ENCODE assay signal across 1 cellular context in the genomic region with DNA sequence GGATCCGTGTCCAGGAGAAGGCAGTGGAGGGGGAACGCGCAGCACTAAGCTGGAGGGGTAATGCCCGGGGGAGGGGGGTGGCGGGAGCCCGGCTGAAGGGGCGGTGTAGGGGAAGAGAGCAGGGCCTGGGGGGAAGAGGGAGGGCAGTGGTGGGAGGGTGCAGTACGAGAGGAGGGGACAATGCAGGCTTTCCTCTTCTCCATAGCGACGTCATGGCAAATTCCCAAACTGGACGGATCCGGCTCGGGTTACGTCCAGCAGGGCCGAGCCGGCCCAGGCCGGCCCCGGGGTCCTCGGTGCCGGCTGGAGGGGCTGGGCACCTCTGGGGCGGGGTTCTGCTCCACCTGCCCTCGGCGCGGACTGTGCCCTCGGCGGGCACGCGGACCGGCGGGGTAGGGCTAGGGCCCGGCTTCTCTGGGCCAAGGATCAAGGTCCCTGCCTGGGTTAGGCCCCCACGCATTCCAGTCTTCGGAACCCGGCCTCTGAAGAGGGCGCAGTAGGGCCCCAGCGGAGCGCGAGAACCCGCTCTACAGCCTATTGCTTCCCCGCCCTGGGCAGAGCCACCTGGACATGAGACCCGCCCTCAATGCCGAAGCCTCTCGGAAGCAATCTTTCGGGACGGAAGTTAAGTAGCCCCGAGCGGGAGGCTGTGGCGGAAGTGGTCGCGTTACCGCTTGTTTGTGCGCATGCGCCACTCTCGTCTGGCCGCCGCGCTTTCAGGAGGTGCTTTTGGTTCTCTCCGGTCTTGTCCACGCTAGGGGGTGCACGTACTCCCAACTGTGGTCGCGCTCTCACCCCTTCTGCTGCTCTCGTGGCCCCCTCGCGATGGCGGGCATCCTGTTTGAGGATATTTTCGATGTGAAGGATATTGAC.
TF ChIP-seq lines count a peak whose summit lies in the region.

No MANE protein-coding gene starts in this region.

TF ChIP-seq in HepG2, 621 proteins besides CTCF, POLR2A, EP300 and RAD21 (continued from another document and continues in another):
- TF ChIP-seq, protein P1, sequence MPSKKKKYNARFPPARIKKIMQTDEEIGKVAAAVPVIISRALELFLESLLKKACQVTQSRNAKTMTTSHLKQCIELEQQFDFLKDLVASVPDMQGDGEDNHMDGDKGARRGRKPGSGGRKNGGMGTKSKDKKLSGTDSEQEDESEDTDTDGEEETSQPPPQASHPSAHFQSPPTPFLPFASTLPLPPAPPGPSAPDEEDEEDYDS (CRISPR knock-in tag; IDR thresholded peaks at IDR 0.05) = no peak; the same call in none of the 2 replicates
- no peak for TF ChIP-seq MBNL3 (CRISPR knock-in tag; conservative IDR thresholded peaks at IDR 0.05)
- TF ChIP-seq ADNP (CRISPR knock-in tag; IDR thresholded peaks at IDR 0.05) = no peak
- TF ChIP-seq, protein P2, sequence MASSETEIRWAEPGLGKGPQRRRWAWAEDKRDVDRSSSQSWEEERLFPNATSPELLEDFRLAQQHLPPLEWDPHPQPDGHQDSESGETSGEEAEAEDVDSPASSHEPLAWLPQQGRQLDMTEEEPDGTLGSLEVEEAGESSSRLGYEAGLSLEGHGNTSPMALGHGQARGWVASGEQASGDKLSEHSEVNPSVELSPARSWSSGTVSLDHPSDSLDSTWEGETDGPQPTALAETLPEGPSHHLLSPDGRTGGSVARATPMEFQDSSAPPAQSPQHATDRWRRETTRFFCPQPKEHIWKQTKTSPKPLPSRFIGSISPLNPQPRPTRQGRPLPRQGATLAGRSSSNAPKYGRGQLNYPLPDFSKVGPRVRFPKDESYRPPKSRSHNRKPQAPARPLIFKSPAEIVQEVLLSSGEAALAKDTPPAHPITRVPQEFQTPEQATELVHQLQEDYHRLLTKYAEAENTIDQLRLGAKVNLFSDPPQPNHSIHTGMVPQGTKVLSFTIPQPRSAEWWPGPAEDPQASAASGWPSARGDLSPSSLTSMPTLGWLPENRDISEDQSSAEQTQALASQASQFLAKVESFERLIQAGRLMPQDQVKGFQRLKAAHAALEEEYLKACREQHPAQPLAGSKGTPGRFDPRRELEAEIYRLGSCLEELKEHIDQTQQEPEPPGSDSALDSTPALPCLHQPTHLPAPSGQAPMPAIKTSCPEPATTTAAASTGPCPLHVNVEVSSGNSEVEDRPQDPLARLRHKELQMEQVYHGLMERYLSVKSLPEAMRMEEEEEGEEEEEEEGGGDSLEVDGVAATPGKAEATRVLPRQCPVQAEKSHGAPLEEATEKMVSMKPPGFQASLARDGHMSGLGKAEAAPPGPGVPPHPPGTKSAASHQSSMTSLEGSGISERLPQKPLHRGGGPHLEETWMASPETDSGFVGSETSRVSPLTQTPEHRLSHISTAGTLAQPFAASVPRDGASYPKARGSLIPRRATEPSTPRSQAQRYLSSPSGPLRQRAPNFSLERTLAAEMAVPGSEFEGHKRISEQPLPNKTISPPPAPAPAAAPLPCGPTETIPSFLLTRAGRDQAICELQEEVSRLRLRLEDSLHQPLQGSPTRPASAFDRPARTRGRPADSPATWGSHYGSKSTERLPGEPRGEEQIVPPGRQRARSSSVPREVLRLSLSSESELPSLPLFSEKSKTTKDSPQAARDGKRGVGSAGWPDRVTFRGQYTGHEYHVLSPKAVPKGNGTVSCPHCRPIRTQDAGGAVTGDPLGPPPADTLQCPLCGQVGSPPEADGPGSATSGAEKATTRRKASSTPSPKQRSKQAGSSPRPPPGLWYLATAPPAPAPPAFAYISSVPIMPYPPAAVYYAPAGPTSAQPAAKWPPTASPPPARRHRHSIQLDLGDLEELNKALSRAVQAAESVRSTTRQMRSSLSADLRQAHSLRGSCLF (CRISPR knock-in tag; IDR thresholded peaks at IDR 0.05; ENCODE audit: borderline replicate concordance) = no peak
- TF ChIP-seq, protein P3, sequence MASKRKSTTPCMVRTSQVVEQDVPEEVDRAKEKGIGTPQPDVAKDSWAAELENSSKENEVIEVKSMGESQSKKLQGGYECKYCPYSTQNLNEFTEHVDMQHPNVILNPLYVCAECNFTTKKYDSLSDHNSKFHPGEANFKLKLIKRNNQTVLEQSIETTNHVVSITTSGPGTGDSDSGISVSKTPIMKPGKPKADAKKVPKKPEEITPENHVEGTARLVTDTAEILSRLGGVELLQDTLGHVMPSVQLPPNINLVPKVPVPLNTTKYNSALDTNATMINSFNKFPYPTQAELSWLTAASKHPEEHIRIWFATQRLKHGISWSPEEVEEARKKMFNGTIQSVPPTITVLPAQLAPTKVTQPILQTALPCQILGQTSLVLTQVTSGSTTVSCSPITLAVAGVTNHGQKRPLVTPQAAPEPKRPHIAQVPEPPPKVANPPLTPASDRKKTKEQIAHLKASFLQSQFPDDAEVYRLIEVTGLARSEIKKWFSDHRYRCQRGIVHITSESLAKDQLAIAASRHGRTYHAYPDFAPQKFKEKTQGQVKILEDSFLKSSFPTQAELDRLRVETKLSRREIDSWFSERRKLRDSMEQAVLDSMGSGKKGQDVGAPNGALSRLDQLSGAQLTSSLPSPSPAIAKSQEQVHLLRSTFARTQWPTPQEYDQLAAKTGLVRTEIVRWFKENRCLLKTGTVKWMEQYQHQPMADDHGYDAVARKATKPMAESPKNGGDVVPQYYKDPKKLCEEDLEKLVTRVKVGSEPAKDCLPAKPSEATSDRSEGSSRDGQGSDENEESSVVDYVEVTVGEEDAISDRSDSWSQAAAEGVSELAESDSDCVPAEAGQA (IDR thresholded peaks at IDR 0.05; ENCODE audit: low read depth) = no peak
- TF ChIP-seq, protein P3 (CRISPR knock-in tag; IDR thresholded peaks at IDR 0.05; ENCODE audit: borderline replicate concordance) = no peak
- TF ChIP-seq SAFB2 (CRISPR knock-in tag; IDR thresholded peaks at IDR 0.05; ENCODE audit: borderline replicate concordance, low read depth) = peak; percentile 64; the same call in 1 of the 2 replicates
- peak; percentile 75; the same call in 1 of the 2 replicates for TF ChIP-seq ARID2 (CRISPR knock-in tag; IDR thresholded peaks at IDR 0.05; ENCODE audit: borderline replicate concordance)
- TF ChIP-seq, protein P4, sequence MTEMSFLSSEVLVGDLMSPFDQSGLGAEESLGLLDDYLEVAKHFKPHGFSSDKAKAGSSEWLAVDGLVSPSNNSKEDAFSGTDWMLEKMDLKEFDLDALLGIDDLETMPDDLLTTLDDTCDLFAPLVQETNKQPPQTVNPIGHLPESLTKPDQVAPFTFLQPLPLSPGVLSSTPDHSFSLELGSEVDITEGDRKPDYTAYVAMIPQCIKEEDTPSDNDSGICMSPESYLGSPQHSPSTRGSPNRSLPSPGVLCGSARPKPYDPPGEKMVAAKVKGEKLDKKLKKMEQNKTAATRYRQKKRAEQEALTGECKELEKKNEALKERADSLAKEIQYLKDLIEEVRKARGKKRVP (CRISPR knock-in tag; IDR thresholded peaks at IDR 0.05) = no peak; a peak in 1 of 4 replicates
- peak; percentile 69; the same call in 1 of the 2 replicates for TF ChIP-seq ZC3H4 (CRISPR knock-in tag; IDR thresholded peaks at IDR 0.05; ENCODE audit: borderline replicate concordance)
- TF ChIP-seq ZNF792 (CRISPR knock-in tag; IDR thresholded peaks at IDR 0.05) = peak; percentile 77; the same call in 1 of the 2 replicates
- no peak for TF ChIP-seq ZFP41 (CRISPR knock-in tag; IDR thresholded peaks at IDR 0.05; ENCODE audit: borderline replicate concordance)
- TF ChIP-seq, protein P5, sequence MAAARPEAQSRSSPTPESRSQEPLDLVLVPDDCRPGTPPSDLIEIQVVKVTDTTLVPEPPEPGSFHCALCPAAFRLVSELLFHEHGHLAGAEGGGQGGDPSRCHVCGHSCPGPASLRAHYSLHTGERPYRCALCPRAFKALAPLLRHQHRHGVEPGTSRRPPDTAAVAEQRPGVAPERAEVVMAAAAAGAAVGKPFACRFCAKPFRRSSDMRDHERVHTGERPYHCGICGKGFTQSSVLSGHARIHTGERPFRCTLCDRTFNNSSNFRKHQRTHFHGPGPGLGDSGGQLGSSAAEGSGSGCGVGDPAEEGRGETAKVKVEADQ (CRISPR knock-in tag; IDR thresholded peaks at IDR 0.05; ENCODE audit: borderline replicate concordance) = peak; percentile 20; the same call in 1 of the 2 replicates
- TF ChIP-seq SOX13 (IDR thresholded peaks at IDR 0.05) = no peak
- peak in 1 of 2 experiments; percentile 14; a peak in 1 of 4 replicates for TF ChIP-seq SOX13 (CRISPR knock-in tag; conservative IDR thresholded peaks at IDR 0.05 in 1 of 2, IDR thresholded peaks at IDR 0.05 in 1 of 2)
- TF ChIP-seq ZSCAN30 (CRISPR knock-in tag; IDR thresholded peaks at IDR 0.05) = 0 out of 2 replicates have a peak, but pooled peaks have one; percentile 39
- TF ChIP-seq PAWR (CRISPR knock-in tag; IDR thresholded peaks at IDR 0.05; ENCODE audit: borderline replicate concordance) = no peak
- TF ChIP-seq ZNF674 (CRISPR knock-in tag; IDR thresholded peaks at IDR 0.05; ENCODE audit: low read depth) = no peak
- TF ChIP-seq ZNF44 (CRISPR knock-in tag; IDR thresholded peaks at IDR 0.05) = peak; percentile 68
- TF ChIP-seq, protein P6, sequence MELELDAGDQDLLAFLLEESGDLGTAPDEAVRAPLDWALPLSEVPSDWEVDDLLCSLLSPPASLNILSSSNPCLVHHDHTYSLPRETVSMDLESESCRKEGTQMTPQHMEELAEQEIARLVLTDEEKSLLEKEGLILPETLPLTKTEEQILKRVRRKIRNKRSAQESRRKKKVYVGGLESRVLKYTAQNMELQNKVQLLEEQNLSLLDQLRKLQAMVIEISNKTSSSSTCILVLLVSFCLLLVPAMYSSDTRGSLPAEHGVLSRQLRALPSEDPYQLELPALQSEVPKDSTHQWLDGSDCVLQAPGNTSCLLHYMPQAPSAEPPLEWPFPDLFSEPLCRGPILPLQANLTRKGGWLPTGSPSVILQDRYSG (CRISPR knock-in tag; IDR thresholded peaks at IDR 0.05) = no peak
- TF ChIP-seq, protein P7, sequence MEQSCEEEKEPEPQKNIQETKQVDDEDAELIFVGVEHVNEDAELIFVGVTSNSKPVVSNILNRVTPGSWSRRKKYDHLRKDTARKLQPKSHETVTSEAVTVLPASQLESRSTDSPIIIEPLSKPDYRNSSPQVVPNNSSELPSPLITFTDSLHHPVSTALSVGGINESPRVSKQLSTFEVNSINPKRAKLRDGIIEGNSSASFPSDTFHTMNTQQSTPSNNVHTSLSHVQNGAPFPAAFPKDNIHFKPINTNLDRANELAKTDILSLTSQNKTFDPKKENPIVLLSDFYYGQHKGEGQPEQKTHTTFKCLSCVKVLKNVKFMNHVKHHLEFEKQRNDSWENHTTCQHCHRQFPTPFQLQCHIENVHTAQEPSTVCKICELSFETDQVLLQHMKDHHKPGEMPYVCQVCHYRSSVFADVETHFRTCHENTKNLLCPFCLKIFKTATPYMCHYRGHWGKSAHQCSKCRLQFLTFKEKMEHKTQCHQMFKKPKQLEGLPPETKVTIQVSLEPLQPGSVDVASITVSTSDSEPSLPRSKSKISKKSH (CRISPR knock-in tag; IDR thresholded peaks at IDR 0.05; ENCODE audit: borderline replicate concordance) = peak; percentile 65; the same call in 1 of the 2 replicates
- no peak for TF ChIP-seq ZNF672 (CRISPR knock-in tag; IDR thresholded peaks at IDR 0.05)
- TF ChIP-seq SKI (IDR thresholded peaks at IDR 0.05; ENCODE audit: partially characterized antibody) = peak; percentile 52
- 0 out of 2 replicates have a peak, but pooled peaks have one; percentile 50 for TF ChIP-seq ZNF547 (CRISPR knock-in tag; IDR thresholded peaks at IDR 0.05)
- TF ChIP-seq SALL1 (CRISPR knock-in tag; IDR thresholded peaks at IDR 0.05) = peak; percentile 48
- TF ChIP-seq, protein P8, sequence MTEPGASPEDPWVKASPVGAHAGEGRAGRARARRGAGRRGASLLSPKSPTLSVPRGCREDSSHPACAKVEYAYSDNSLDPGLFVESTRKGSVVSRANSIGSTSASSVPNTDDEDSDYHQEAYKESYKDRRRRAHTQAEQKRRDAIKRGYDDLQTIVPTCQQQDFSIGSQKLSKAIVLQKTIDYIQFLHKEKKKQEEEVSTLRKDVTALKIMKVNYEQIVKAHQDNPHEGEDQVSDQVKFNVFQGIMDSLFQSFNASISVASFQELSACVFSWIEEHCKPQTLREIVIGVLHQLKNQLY (CRISPR knock-in tag; IDR thresholded peaks at IDR 0.05) = 0 out of 2 replicates have a peak, but pooled peaks have one; percentile 36
- peak; percentile 59 for TF ChIP-seq ESRRA (CRISPR knock-in tag; IDR thresholded peaks at IDR 0.05; ENCODE audit: low read depth)
- TF ChIP-seq, protein P9, sequence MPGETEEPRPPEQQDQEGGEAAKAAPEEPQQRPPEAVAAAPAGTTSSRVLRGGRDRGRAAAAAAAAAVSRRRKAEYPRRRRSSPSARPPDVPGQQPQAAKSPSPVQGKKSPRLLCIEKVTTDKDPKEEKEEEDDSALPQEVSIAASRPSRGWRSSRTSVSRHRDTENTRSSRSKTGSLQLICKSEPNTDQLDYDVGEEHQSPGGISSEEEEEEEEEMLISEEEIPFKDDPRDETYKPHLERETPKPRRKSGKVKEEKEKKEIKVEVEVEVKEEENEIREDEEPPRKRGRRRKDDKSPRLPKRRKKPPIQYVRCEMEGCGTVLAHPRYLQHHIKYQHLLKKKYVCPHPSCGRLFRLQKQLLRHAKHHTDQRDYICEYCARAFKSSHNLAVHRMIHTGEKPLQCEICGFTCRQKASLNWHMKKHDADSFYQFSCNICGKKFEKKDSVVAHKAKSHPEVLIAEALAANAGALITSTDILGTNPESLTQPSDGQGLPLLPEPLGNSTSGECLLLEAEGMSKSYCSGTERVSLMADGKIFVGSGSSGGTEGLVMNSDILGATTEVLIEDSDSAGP (CRISPR knock-in tag; IDR thresholded peaks at IDR 0.05; ENCODE audit: borderline replicate concordance) = peak; percentile 92
